15 cellular contexts compared by ENCODE assay signal in genomic region chr9:111294691-111295451, GRCh38. TPM values are rescaled to one million over a fixed set of nuclear protein-coding genes. Genes with fewer than 3 reads are reported as not detected.
DNase-seq lines count a peak whose midpoint lies in the region; ATAC-seq and TF ChIP-seq lines count a peak whose summit lies in the region.
"Had no signal": no experiment of that assay in that cellular context is flagged by ENCODE, and none has a peak within 500 bp of the region (broad histone marks: within the 10 kb centered on the region; RNA-seq: fewer than 3 reads in every experiment).

No MANE protein-coding gene starts in this region.

- peak; percentile 66 for ATAC-seq in left lung
- no peak for ATAC-seq in stimulated activated naive CD8-positive, alpha-beta T cell treated with anti-CD3 and anti-CD28 coated beads, Interleukin-15, amount 100 ng/mL, for 72 hours
- ATAC-seq in GM18505 (IDR thresholded peaks at IDR 0.05; ENCODE audit: unreplicated experiment), result no peak

- H3K27ac ChIP-seq in caudate nucleus (ENCODE audit: low read depth, low read length) (peak overlapping the region; percentile 93), left lung (no peak overlapping the region), neural progenitor cell (no peak overlapping the region)
- H3K27ac ChIP-seq: GM23248 had no signal

- no peaks in the 10 kb centered on the region for H3K4me1 Mint-ChIP-seq in stimulated activated naive CD8-positive, alpha-beta T cell treated with anti-CD3 and anti-CD28 coated beads, Interleukin-15, amount 100 ng/mL, for 72 hours
- peaks cover 16% of the 10 kb centered on the region for H3K4me1 Mint-ChIP-seq in neural progenitor cell
- H3K4me1 Mint-ChIP-seq: B cell; CD4-positive, CD25-positive, alpha-beta regulatory T cell had no signal

- H3K36me3 ChIP-seq in left lung (no peaks in the 10 kb centered on the region), neural progenitor cell (peaks cover 8% of the 10 kb centered on the region)

- intact Hi-C loops in left lung (cut with DNase I), result no loop called here

- H3K79me2 ChIP-seq in neural progenitor cell (ENCODE audit: low read depth), result no peaks in the 10 kb centered on the region

- H3K4me2 ChIP-seq in neural progenitor cell, result no peak overlapping the region

- H3F3A ChIP-seq in neural progenitor cell (ENCODE audit: low read depth), result peaks cover 5% of the 10 kb centered on the region

- H3K9me3 Mint-ChIP-seq in stimulated activated naive CD8-positive, alpha-beta T cell treated with anti-CD3 and anti-CD28 coated beads, Interleukin-15, amount 100 ng/mL, for 72 hours, result peaks cover 0 to 7% of the 10 kb centered on the region in 2 donors
- H3K9me3 Mint-ChIP-seq in neural progenitor cell, result peaks cover 5% of the 10 kb centered on the region

- TF ChIP-seq CTCF in left lung (IDR thresholded peaks at IDR 0.05) (no peak), neural progenitor cell (IDR thresholded peaks at IDR 0.05) (no peak)

- H4K20me1 ChIP-seq in neural progenitor cell (ENCODE audit: low read depth), result no peaks in the 10 kb centered on the region

- no peak overlapping the region for H3K9ac ChIP-seq in neural progenitor cell
- H3K9ac ChIP-seq: GM23248 had no signal

- no peaks in the 10 kb centered on the region for H3K27me3 Mint-ChIP-seq in stimulated activated naive CD8-positive, alpha-beta T cell treated with anti-CD3 and anti-CD28 coated beads, Interleukin-15, amount 100 ng/mL, for 72 hours
- peaks cover 4% of the 10 kb centered on the region for H3K27me3 Mint-ChIP-seq in neural progenitor cell (ENCODE audit: insufficient read depth, low read depth)

- H3K27ac Mint-ChIP-seq in stimulated activated naive CD8-positive, alpha-beta T cell treated with anti-CD3 and anti-CD28 coated beads, Interleukin-15, amount 100 ng/mL, for 72 hours, result no peak overlapping the region
- H3K27ac Mint-ChIP-seq in neural progenitor cell, result no peak overlapping the region
- H3K27ac Mint-ChIP-seq: B cell had no signal

- H3K4me3 ChIP-seq in left lung (no peak overlapping the region), neural progenitor cell (no peak overlapping the region)
- H3K4me3 ChIP-seq: GM23248 had no signal

- H3K9me3 ChIP-seq in left lung, result no peaks in the 10 kb centered on the region
- no peaks in the 10 kb centered on the region for H3K9me3 ChIP-seq in neural progenitor cell (ENCODE audit: low read depth)

- no peak overlapping the region for H2AFZ ChIP-seq in neural progenitor cell (replicated peaks)
- H2AFZ ChIP-seq: GM23248 had no signal

- no peaks in the 10 kb centered on the region for H3K36me3 Mint-ChIP-seq in neural progenitor cell
- H3K36me3 Mint-ChIP-seq: CD4-positive, CD25-positive, alpha-beta regulatory T cell had no signal

- peaks cover 0 to 10% of the 10 kb centered on the region in 2 donors for H3K4me1 ChIP-seq in left lung
- H3K4me1 ChIP-seq in neural progenitor cell, result peaks cover 13% of the 10 kb centered on the region

- no peaks in the 10 kb centered on the region for H3K27me3 ChIP-seq in left lung
- no peaks in the 10 kb centered on the region for H3K27me3 ChIP-seq in neural progenitor cell

- H3K4me3 Mint-ChIP-seq in stimulated activated naive CD8-positive, alpha-beta T cell treated with anti-CD3 and anti-CD28 coated beads, Interleukin-15, amount 100 ng/mL, for 72 hours, result no peak overlapping the region
- no peak overlapping the region for H3K4me3 Mint-ChIP-seq in neural progenitor cell
- H3K4me3 Mint-ChIP-seq: B cell; CD4-positive, CD25-positive, alpha-beta regulatory T cell had no signal

- peak in 17 of 61 donors; percentile 7 to 73 (median 27) for DNase-seq in caudate nucleus (lab: John Stamatoyannopoulos, UW)
- no peak for DNase-seq in left lung
- DNase-seq in putamen (ENCODE audit: low spot score), result peak; percentile 93
- no peak for DNase-seq in stimulated activated CD4-positive, alpha-beta T cell treated with anti-CD3 and anti-CD28 coated beads, Interleukin-1b, Interleukin-23, amount 100 ng/mL, for 48 hours
- DNase-seq in stimulated activated naive CD8-positive, alpha-beta T cell treated with anti-CD3 and anti-CD28 coated beads, Interleukin-15, amount 100 ng/mL, for 72 hours, result no peak
- DNase-seq in neural progenitor cell (ENCODE audit: low spot score), result no peak
- DNase-seq: CD4-positive, CD25-positive, alpha-beta regulatory T cell; DMS53; GM23248; NCI-H1417; NCI-H187 treated with DMSO at 0.1 percent for 48 hours; NCI-H69; SHP77 treated with DMSO at 0.1 percent for 48 hours had no signal

- TF ChIP-seq POLR2A in GM18505 (IDR thresholded peaks at IDR 0.05; ENCODE audit: borderline replicate concordance, extremely low read depth, insufficient read depth, insufficient read length), result no peak

RNA-seq across cellular contexts. Expression of gene OR2K2, which starts 35.2 kb away (rescaled TPM):
- total RNA-seq in left lung, result not detected
- total RNA-seq in neural progenitor cell (ENCODE audit: low replicate concordance), result not detected in 2 replicates
- total RNA-seq: B cell; CD4-positive, CD25-positive, alpha-beta regulatory T cell; GM23248 had no signal
